ENCODE assay signal across 1 cellular context in the genomic region with DNA sequence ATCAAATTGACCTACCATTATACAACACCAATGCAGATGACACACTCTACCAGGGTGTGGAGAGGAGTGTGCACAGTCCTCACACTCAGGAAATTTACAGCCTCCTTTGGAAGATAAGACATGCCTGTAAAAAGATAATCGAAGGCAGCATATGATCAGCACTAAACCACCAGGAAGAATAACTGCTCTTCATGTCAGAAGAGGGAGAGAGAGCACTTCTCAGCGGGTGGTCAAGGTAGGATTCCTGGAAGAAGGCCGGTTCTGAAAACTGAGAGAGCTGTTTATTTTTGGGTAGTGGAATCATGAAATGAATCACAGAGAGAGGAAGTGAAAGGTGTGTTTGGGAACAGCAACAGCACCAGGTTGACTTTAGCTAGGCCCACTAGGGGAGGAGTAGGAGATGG.
TF ChIP-seq lines count a peak whose summit lies in the region.

No MANE protein-coding gene starts in this region.

TF ChIP-seq in K562, 482 proteins besides CTCF, POLR2A, EP300 and RAD21:
- TF ChIP-seq, protein P1, sequence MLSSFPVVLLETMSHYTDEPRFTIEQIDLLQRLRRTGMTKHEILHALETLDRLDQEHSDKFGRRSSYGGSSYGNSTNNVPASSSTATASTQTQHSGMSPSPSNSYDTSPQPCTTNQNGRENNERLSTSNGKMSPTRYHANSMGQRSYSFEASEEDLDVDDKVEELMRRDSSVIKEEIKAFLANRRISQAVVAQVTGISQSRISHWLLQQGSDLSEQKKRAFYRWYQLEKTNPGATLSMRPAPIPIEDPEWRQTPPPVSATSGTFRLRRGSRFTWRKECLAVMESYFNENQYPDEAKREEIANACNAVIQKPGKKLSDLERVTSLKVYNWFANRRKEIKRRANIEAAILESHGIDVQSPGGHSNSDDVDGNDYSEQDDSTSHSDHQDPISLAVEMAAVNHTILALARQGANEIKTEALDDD (IDR thresholded peaks at IDR 0.05): 0 out of 2 replicates have a peak, but pooled peaks have one; percentile 16
- no peak for TF ChIP-seq NRF1 (conservative IDR thresholded peaks at IDR 0.05 in 1 of 2, IDR thresholded peaks at IDR 0.05 in 1 of 2)
